12 cellular contexts compared by ENCODE assay signal in the genomic region with DNA sequence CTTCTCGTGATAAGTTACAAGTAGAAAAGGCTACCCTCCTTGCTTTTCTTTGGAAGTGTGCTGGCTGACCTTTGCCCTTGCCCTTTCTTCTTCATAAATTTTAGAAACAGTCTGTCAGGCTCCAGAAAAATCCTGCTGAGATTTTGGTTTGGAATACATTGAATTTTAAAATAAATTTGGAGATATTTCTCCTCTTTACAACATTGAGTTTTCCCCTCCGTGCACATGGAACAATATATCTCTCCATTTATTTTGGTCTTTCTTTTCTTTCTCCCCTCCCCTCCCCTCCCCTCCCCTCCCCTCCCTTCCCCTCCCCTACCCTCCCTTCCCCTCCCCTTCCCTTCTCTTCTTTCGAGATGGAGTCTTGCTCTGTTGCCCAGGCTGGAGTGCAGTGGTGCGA. TPM values are rescaled to one million over a fixed set of nuclear protein-coding genes. Genes with fewer than 3 reads are reported as not detected.
"Had no signal": no experiment of that assay in that cellular context is flagged by ENCODE, and none has a peak within 500 bp of the region (broad histone marks: within the 10 kb centered on the region; RNA-seq: fewer than 3 reads in every experiment).

No MANE protein-coding gene starts in this region.

- H3K27ac ChIP-seq: GM23248 had no signal

- H3K4me3 ChIP-seq: GM23248, GM23338, HAP-1 had no signal

- ATAC-seq: GM23338, HCT116 had no signal

- H3K9me3 ChIP-seq: HAP-1 had no signal

- H3K4me1 ChIP-seq: HAP-1 had no signal

- H2AFZ ChIP-seq: GM23248, GM23338 had no signal

- DNase-seq: GM23248, GOT3, H7, H9, HCEC 1CT, HFFc6 had no signal

- H3K9ac ChIP-seq: GM23248 had no signal

- H3K36me3 ChIP-seq: HAP-1 had no signal

- H3K4me2 ChIP-seq: GM23338 had no signal

- FAIRE-seq: H1, H54 had no signal

RNA-seq across cellular contexts. Expression of gene KLK4, which starts 8.6 kb away (rescaled TPM):
- total RNA-seq: GM23248, H1, H4, H7, HFFc6 had no signal
- polyA plus RNA-seq: GM23248 had no signal

RNA-seq across cellular contexts. Expression of gene KLK2, which starts 29.4 kb away (rescaled TPM):
- total RNA-seq: GM23248, H1, H4, H7, H9, HFFc6 had no signal
- polyA plus RNA-seq: GM23248 had no signal

RNA-seq across cellular contexts. Expression of gene KLK3, which starts 47.9 kb away (rescaled TPM):
- total RNA-seq: GM23248, GM23338, H1, H4, H7, H9, HFFc6 had no signal
- polyA plus RNA-seq: GM23248 had no signal

RNA-seq across cellular contexts. Expression of gene KLK5, which starts 50.2 kb away (rescaled TPM):
- total RNA-seq: GM23248, H4, H7, H9, HFFc6 had no signal
- polyA plus RNA-seq: GM23248, GM23338 had no signal
